ENCODE assay signal across 5 cellular contexts in the genomic region with DNA sequence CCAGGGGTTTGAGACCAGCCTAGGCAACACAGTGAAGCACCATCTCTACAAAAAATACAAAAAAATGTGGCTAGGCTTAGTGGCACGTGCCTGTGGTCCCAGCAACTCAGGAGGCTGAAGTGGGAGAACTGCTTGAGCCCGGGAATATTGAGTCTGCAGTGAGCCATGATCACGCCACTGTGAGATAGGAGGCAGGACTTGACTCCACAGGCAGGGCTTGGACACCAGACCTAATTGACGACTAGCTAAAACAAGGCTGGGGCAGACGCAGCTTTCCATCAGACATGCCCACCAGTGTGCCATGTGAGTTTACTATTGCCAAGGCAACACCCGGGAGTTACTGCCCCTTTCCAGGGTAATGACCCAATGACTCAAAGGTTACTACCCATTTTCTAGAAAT. TPM values are rescaled to one million over a fixed set of nuclear protein-coding genes. Genes with fewer than 3 reads are reported as not detected.
"Had no signal": no experiment of that assay in that cellular context is flagged by ENCODE, and none has a peak within 500 bp of the region (broad histone marks: within the 10 kb centered on the region; RNA-seq: fewer than 3 reads in every experiment).

No MANE protein-coding gene starts in this region.

RNA-seq across cellular contexts. Expression of a gene that starts 27.4 kb away (rescaled TPM):
- total RNA-seq: HepG2, HT-29, HT1080, IMR-90, K562 had no signal
